In the genomic region with DNA sequence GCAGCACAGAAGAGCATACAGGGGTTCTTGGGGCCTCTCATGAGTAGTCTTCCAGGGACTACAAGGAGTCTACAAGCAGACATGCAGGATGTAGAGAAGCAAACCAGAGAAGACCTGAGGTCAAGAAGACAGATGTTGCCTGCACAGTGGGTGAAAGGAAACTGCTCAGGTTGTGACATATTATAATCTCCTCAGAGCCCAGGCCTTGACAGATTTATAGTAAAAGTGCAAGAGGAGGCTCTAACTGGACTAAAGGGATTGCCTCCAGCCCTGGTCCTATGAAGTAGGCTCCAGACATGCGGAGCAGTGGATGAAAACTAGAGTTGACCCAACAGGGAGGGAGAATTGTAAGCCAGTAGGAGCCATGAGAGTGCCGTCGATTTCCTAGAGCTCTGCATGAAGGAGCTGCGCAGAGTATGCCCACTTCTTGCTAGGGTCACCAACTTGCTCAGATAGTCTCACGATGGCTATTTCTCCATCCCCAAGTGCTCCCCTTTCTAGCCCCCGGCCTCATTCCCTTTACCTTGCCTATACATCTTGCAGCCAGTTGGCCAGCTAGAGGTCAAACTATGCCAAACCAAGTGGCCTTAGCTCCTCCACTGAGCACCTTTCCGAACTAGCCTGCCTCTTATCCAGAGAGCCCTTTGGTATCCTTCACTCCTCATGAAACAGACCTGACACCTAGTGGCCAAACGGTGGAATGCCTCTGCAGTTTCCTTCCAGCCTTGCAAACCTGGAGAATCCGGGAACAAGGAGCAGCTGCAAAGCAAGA, we compare ENCODE assay signal across 7 cellular contexts. TPM values are rescaled to one million over a fixed set of nuclear protein-coding genes. Genes with fewer than 3 reads are reported as not detected.
DNase-seq lines count a peak whose midpoint lies in the region; ATAC-seq and TF ChIP-seq lines count a peak whose summit lies in the region.

No MANE protein-coding gene starts in this region.

- no peak overlapping the region for H3K9ac ChIP-seq in SU-DHL-6 (ENCODE audit: low read length)

- no peaks in the 10 kb centered on the region for H4K20me1 ChIP-seq in SU-DHL-6 (ENCODE audit: low read depth, low read length)

- no peak overlapping the region for H3K4me3 ChIP-seq in SU-DHL-6 (ENCODE audit: insufficient read depth, low read length, poor library complexity, severe bottlenecking)
- H3K4me3 ChIP-seq in left ventricle myocardium inferior: no peak overlapping the region

- no peaks in the 10 kb centered on the region for H3K27me3 ChIP-seq in SU-DHL-6 (ENCODE audit: low read length)
- no peaks in the 10 kb centered on the region for H3K27me3 ChIP-seq in left ventricle myocardium inferior (ENCODE audit: low read depth)

- DNase-seq in NCI-H1417 treated with DMSO at 0.1 percent for 48 hours (lab: John Stamatoyannopoulos, UW) (peak; percentile 32), amygdala (lab: John Stamatoyannopoulos, UW) (peak in 53 of 56 donors; percentile 23 to 91 (median 63)), left ventricle myocardium inferior (peak; percentile 71), putamen (ENCODE audit: low spot score) (peak; percentile 86)

- intact Hi-C loops in left ventricle myocardium inferior (cut with micrococcal nuclease): loop anchor here (5.0 kb wide), 1 partner anchor 85 kb away; no protein-coding TSS in a partner anchor

- no peak overlapping the region for H3K4me2 ChIP-seq in SU-DHL-6 (ENCODE audit: low read depth, low read length, poor library complexity, severe bottlenecking)

- H3K9me3 ChIP-seq in SU-DHL-6 (ENCODE audit: insufficient read depth, low read length) (no peaks in the 10 kb centered on the region), left ventricle myocardium inferior (replicated peaks) (no peaks in the 10 kb centered on the region)

- H3K27ac ChIP-seq in SU-DHL-6 (ENCODE audit: low read depth, low read length) (no peak overlapping the region), left ventricle myocardium inferior (replicated peaks) (peak overlapping the region; percentile 78)

- H3K9me2 ChIP-seq in SU-DHL-6 (replicated peaks; ENCODE audit: insufficient read depth, low read length): no peaks in the 10 kb centered on the region

- TF ChIP-seq CTCF in GM12872 (IDR thresholded peaks at IDR 0.05; ENCODE audit: insufficient read depth, low read depth, low read length): peak; percentile 97
- peak; percentile 93 for TF ChIP-seq CTCF in SU-DHL-6 (IDR thresholded peaks at IDR 0.05; ENCODE audit: insufficient read depth, low read length, poor library complexity, severe bottlenecking)
- peak; percentile 99 for TF ChIP-seq CTCF in left ventricle myocardium inferior (IDR thresholded peaks at IDR 0.05; ENCODE audit: borderline replicate concordance)

- H3K4me1 ChIP-seq in left ventricle myocardium inferior: peaks cover 75% of the 10 kb centered on the region

- ATAC-seq in HG03439 (IDR thresholded peaks at IDR 0.05; ENCODE audit: unreplicated experiment): no peak

- no peak overlapping the region for H2AFZ ChIP-seq in SU-DHL-6 (ENCODE audit: low read depth, low read length, severe bottlenecking)

- H3K79me2 ChIP-seq in SU-DHL-6 (ENCODE audit: insufficient read depth, low read length): no peaks in the 10 kb centered on the region

- no peaks in the 10 kb centered on the region for H3K36me3 ChIP-seq in SU-DHL-6 (ENCODE audit: low read length)
- H3K36me3 ChIP-seq in left ventricle myocardium inferior: peaks cover 71% of the 10 kb centered on the region

- H3F3A ChIP-seq in SU-DHL-6 (ENCODE audit: insufficient read depth): no peaks in the 10 kb centered on the region

RNA-seq across cellular contexts. Expression of a gene that starts 36.2 kb away (rescaled TPM):
- total RNA-seq in left ventricle myocardium inferior: 20.1 TPM

Comparison
In these comparisons a context has a peak if more than half of its experiments do, and no peak if none do; other contexts are left out.
1. DNase-seq: peak in every context shown above with its lines; median percentile 86 in putamen; 71 in left ventricle myocardium inferior; 63 in amygdala; 32 in NCI-H1417 treated with DMSO at 0.1 percent for 48 hours.